In genomic region chr5:82225525-82226172, GRCh38 we compare ENCODE assay signal across 8 cellular contexts. TPM values are rescaled to one million over a fixed set of nuclear protein-coding genes. Genes with fewer than 3 reads are reported as not detected.
DNase-seq lines count a peak whose midpoint lies in the region; ATAC-seq, FAIRE-seq and TF ChIP-seq lines count a peak whose summit lies in the region.

No MANE protein-coding gene starts in this region.

- ATAC-seq in GM18520 (IDR thresholded peaks at IDR 0.05; ENCODE audit: unreplicated experiment) (peak; percentile 87), HG03064 (IDR thresholded peaks at IDR 0.05; ENCODE audit: low read depth, unreplicated experiment) (peak; percentile 79), HepG2 (peak; percentile 96)

- no peaks in the 10 kb centered on the region for H3K9me3 ChIP-seq in HepG2 (ENCODE audit: low read length)

- no peak overlapping the region for H3K4me2 ChIP-seq in HepG2 (ENCODE audit: low read depth, low read length)

- no peaks in the 10 kb centered on the region for H4K20me1 ChIP-seq in HepG2 (ENCODE audit: insufficient read depth, low read length)

- peak; percentile 71 for TF ChIP-seq RAD21 in HepG2 (CRISPR knock-in tag; IDR thresholded peaks at IDR 0.05)

- TF ChIP-seq EP300 in HepG2 (IDR thresholded peaks at IDR 0.05; ENCODE audit: low read depth in 2 of 2, low read length in 2 of 2) = no peak
- TF ChIP-seq EP300 in HepG2 (CRISPR knock-in tag; IDR thresholded peaks at IDR 0.05; ENCODE audit: borderline replicate concordance) = no peak

- FAIRE-seq in HepG2 (lab: Jason Lieb, UNC) = peak; percentile 76

- in situ Hi-C loops in HepG2 (cut with HindIII; ENCODE audit: extremely low pct_ligation_motif_present, low pct_unique_long_range_greater_than_20kb) = loop anchor here (10.0 kb wide), 2 partner anchors 51 to 801 kb away; no protein-coding TSS in a partner anchor

- WGBS in HepG2 (ENCODE audit: low lambda C conversion rate) = 31% methylated on average over 7 of the region's 7 CpGs

- peak; percentile 73 for DNase-seq in AG08395 (ENCODE audit: low spot score)
- DNase-seq in NCI-H2196 (lab: John Stamatoyannopoulos, UW; ENCODE audit: unreplicated experiment) = peak; percentile 36
- peak; percentile 35 for DNase-seq in activated CD4-positive, alpha-beta T cell treated with anti-CD3 and anti-CD28 coated beads for 1 hour
- DNase-seq in chondrocyte (ENCODE audit: low spot score) = no peak
- DNase-seq in HepG2 (ENCODE audit: low spot score) = peak; percentile 55
- peak in 2 of 3 donors; percentile 27 to 34 for DNase-seq in stimulated activated CD4-positive, alpha-beta T cell treated with anti-CD3 and anti-CD28 coated beads, TNF-alpha, amount 100 ng/mL, for 1 hour (ENCODE audit: low read depth in 3 of 3, low spot score in 1 of 3)

- no peaks in the 10 kb centered on the region for H3K79me2 ChIP-seq in HepG2 (ENCODE audit: insufficient read depth, low read length)

- BruUV-seq in HepG2 (replicated peaks; lab: Mats Ljungman, UMichigan) = no TSS peak

- H3K4me1 ChIP-seq in HepG2 (ENCODE audit: insufficient read depth, low read length) = no peaks in the 10 kb centered on the region

- H3K36me3 ChIP-seq in HepG2 (replicated peaks in 1 of 2; ENCODE audit: control insufficient read depth in 1 of 2, insufficient read depth in 2 of 2, low read length in 2 of 2) = no peaks in the 10 kb centered on the region

- no peaks in the 10 kb centered on the region for H3K36me3 Mint-ChIP-seq in chondrocyte (ENCODE audit: low read depth)

- H3K4me3 ChIP-seq in HepG2 (replicated peaks in 1 of 3; ENCODE audit: insufficient read depth in 1 of 3, low read depth in 2 of 3, low read length in 3 of 3) = no peak overlapping the region

- POLR2A ChIA-PET in HepG2 (lab: Yijun Ruan, JAX) = no interaction called here

- TF ChIP-seq CTCF in chondrocyte (IDR thresholded peaks at IDR 0.05) (peak; percentile 95), HepG2 (CRISPR knock-in tag; IDR thresholded peaks at IDR 0.05) (peak; percentile 86)

- H3K27me3 Mint-ChIP-seq in chondrocyte (ENCODE audit: low read depth) = no peaks in the 10 kb centered on the region

- H2AFZ ChIP-seq in HepG2 (ENCODE audit: low read length) = no peak overlapping the region

- no peak overlapping the region for H3K27ac ChIP-seq in HepG2 (ENCODE audit: extremely low read length, insufficient read depth, low read length)

- no peak overlapping the region for H3K9ac ChIP-seq in HepG2 (ENCODE audit: insufficient read depth, low read depth, low read length)

- no peak overlapping the region for H3K4me3 Mint-ChIP-seq in chondrocyte (ENCODE audit: unreplicated experiment)

- CTCF ChIA-PET in HepG2 (lab: Yijun Ruan, JAX; ENCODE audit: low intra/inter-chr PET ratio, low total read pairs) = interaction anchor here (1.1 to 1.6 kb wide), 3 partner anchors 51 to 800 kb away, joined by 6 to 19 read pairs (median 7); no protein-coding TSS in a partner anchor

- no peak overlapping the region for H3K27ac Mint-ChIP-seq in chondrocyte (ENCODE audit: unreplicated experiment)

- peaks cover 9% of the 10 kb centered on the region for H3K4me1 Mint-ChIP-seq in chondrocyte (ENCODE audit: low read depth)

- H3K9me3 Mint-ChIP-seq in chondrocyte (ENCODE audit: low read depth) = no peaks in the 10 kb centered on the region

- no peaks in the 10 kb centered on the region for H3K27me3 ChIP-seq in HepG2 (ENCODE audit: control insufficient read depth in 1 of 2, insufficient read depth in 2 of 2, low read length in 2 of 2)

- no peak for TF ChIP-seq POLR2A in HepG2 (IDR thresholded peaks at IDR 0.05; ENCODE audit: insufficient read depth in 1 of 2, low read depth in 2 of 2, low read length in 2 of 2)

- intact Hi-C loops in HepG2 (cut with micrococcal nuclease; ENCODE audit: unreplicated experiment) = loop anchor here (1.0 kb wide), 3 partner anchors 51 to 800 kb away; no protein-coding TSS in a partner anchor

TF ChIP-seq in HepG2, 621 proteins besides CTCF, POLR2A, EP300 and RAD21:
- peak; percentile 92 for TF ChIP-seq STAG1 (CRISPR knock-in tag; IDR thresholded peaks at IDR 0.05)
- no peak for TF ChIP-seq RXRA (CRISPR knock-in tag; IDR thresholded peaks at IDR 0.05)
- no peak for TF ChIP-seq ETV5 (CRISPR knock-in tag; IDR thresholded peaks at IDR 0.05; ENCODE audit: borderline replicate concordance)
- peak; percentile 12; the same call in 1 of the 2 replicates for TF ChIP-seq RXRB (CRISPR knock-in tag; IDR thresholded peaks at IDR 0.05; ENCODE audit: borderline replicate concordance)
- 0 out of 2 replicates have a peak, but pooled peaks have one; percentile 54 for TF ChIP-seq ZNF644 (CRISPR knock-in tag; IDR thresholded peaks at IDR 0.05; ENCODE audit: low read depth)
- TF ChIP-seq TFAP4 (IDR thresholded peaks at IDR 0.05; ENCODE audit: borderline replicate concordance, low read depth) = no peak
- 0 out of 2 replicates have a peak, but pooled peaks have one; percentile 20 for TF ChIP-seq ERF (CRISPR knock-in tag; IDR thresholded peaks at IDR 0.05)
- TF ChIP-seq SMC3 (IDR thresholded peaks at IDR 0.05; ENCODE audit: low read length) = peak; percentile 67
- TF ChIP-seq, protein P1, sequence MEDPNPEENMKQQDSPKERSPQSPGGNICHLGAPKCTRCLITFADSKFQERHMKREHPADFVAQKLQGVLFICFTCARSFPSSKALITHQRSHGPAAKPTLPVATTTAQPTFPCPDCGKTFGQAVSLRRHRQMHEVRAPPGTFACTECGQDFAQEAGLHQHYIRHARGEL (CRISPR knock-in tag; IDR thresholded peaks at IDR 0.05) = peak; percentile 21; the same call in 1 of the 2 replicates
- TF ChIP-seq ZNF768 (CRISPR knock-in tag; IDR thresholded peaks at IDR 0.05) = peak; percentile 15; the same call in 1 of the 2 replicates

RNA-seq across cellular contexts. Expression of gene RPS23, which starts 52.5 kb away (rescaled TPM):
- total RNA-seq in chondrocyte (1,222 to 1,372 TPM (median 1,262 TPM) in 3 replicates), HepG2 (2016; rRNA removed; fragmentation: Illumina TruSeq; extraction: Trizol) (3,088 and 3,780 TPM in 2 replicates)
- total RNA-seq in HepG2 (2016; cell fraction: cytosol; rRNA removed; fragmentation: Illumina TruSeq; extraction: Trizol; ENCODE audit: low read depth) = 5,231 and 5,883 TPM in 2 replicates
- 3,142 and 4,044 TPM in 2 replicates for total RNA-seq in HepG2 (2016; cell fraction: insoluble cytoplasmic fraction; rRNA removed; fragmentation: Illumina TruSeq; extraction: Trizol)
- total RNA-seq in HepG2 (2016; cell fraction: membrane; rRNA removed; fragmentation: Illumina TruSeq; extraction: Trizol) = 8,636 and 8,714 TPM in 2 replicates
- total RNA-seq in HepG2 (2016; cell fraction: nucleus; rRNA removed; fragmentation: Illumina TruSeq; extraction: Trizol) = 1,034 and 1,123 TPM in 2 replicates
- polyA plus RNA-seq in HepG2 (2011; rRNA removed) = 2,494 and 3,235 TPM in 2 replicates
- polyA plus RNA-seq in HepG2 (2011; cell fraction: cytosol; rRNA removed) = 5,279 and 7,061 TPM in 2 replicates
- 1,101 and 1,582 TPM in 2 replicates for polyA plus RNA-seq in HepG2 (2011; cell fraction: nucleus; rRNA removed)
- 4,860 and 5,270 TPM in 2 replicates for polyA plus RNA-seq in HepG2 (2012)
- 6,710 and 7,365 TPM in 2 replicates for polyA plus RNA-seq in HepG2 (2016; cell fraction: cytosol; fragmentation: Illumina TruSeq; extraction: Trizol; ENCODE audit: low read depth)
- polyA plus RNA-seq in HepG2 (2016; cell fraction: insoluble cytoplasmic fraction; fragmentation: Illumina TruSeq; extraction: Trizol; ENCODE audit: low read depth) = 3,899 and 4,251 TPM in 2 replicates
- polyA plus RNA-seq in HepG2 (2016; cell fraction: membrane; fragmentation: Illumina TruSeq; extraction: Trizol; ENCODE audit: low read depth) = 8,662 and 8,713 TPM in 2 replicates
- polyA plus RNA-seq in HepG2 (2016; cell fraction: nucleus; fragmentation: Illumina TruSeq; extraction: Trizol; ENCODE audit: insufficient read depth, low read depth) = 1,932 and 2,053 TPM in 2 replicates
- 223 and 384 TPM in 2 replicates for polyA minus RNA-seq in HepG2 (2011; rRNA and poly(A)+ RNA removed; ENCODE audit: low replicate concordance)
- polyA minus RNA-seq in HepG2 (2011; cell fraction: cytosol; rRNA and poly(A)+ RNA removed) = 832 and 989 TPM in 2 replicates
- polyA minus RNA-seq in HepG2 (2011; cell fraction: nucleus; rRNA and poly(A)+ RNA removed) = 229 and 360 TPM in 2 replicates
